In the genomic region with DNA sequence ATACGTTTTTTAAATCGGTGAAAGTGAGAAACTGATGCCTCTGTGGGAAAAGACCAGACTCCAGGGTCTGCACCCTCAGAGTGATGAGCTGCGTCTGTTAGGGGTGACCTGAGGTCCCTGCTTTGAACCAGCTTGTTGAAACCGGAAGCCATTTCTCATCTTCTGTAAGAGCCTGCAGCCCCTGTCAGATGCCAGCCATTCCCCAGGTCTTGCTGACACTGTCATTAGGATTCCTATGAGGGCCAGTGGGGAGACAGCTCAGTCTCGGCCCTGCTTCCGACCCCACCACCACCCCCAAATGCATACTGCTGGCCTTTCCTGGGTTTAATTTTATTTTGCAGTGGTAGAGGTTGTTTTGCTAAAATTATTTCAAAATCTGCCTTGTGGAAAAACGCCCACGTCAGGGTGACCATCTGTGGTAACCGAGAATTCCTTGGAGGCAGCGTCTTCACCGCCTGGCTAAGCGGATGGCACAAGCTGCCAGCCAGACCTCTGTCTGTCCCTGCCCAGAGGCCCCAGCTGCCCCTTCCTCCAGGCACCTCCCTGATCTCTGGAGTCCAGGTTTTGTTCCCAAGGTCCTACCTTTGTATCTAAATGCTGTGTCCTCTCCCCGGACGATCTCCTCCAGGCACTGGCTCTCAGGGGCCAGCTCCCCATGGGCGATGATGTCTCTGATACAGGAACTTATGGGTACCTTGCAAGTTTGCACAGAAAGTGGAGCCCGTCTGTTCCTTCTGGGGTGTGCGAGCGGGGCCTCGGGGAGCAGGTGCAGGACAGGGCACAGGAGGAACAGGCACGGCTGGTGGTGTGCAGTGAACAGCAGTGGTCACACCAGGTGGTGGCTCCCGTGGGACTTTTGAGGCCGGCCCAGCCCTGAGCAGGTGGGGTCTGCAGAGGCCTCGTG, we compare ENCODE assay signal across 1 cellular context.
TF ChIP-seq lines count a peak whose summit lies in the region.

No MANE protein-coding gene starts in this region.

TF ChIP-seq in HEK293, 187 proteins besides CTCF, POLR2A, EP300 and RAD21:
- TF ChIP-seq ZNF621 (tag by site-specific recombination; IDR thresholded peaks at IDR 0.05) = no peak
- peak; percentile 41; the same call in 1 of the 2 replicates for TF ChIP-seq ZIC2 (tag by site-specific recombination; IDR thresholded peaks at IDR 0.05)
